ENCODE assay signal across 8 cellular contexts in the genomic region with DNA sequence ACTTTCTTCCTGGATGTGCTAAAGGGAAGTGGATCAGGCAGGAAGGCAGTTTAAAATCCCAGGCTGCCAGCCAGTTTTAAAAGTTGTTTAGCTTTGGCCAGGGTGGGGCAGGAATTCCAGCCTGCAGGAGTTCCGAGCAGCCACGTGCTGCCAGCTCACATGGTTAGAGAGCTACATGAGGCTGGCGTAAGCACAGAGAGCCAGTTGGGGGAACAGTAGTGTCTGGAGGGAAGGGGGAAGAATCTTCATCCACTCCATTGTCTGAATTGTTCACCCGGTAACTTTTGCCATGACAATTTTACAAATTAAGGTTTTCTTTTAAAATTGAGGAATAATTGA. TPM values are rescaled to one million over a fixed set of nuclear protein-coding genes. Genes with fewer than 3 reads are reported as not detected.
DNase-seq lines count a peak whose midpoint lies in the region; ATAC-seq and TF ChIP-seq lines count a peak whose summit lies in the region.

No MANE protein-coding gene starts in this region.

- ATAC-seq in lower lobe of right lung, result peak; percentile 48 to 64
- ATAC-seq in upper lobe of left lung (ENCODE audit: low FRiP score in 2 of 2), result peak; percentile 46 to 65
- ATAC-seq in HG03460 (IDR thresholded peaks at IDR 0.05; ENCODE audit: unreplicated experiment), result no peak

- H3K27ac ChIP-seq in colonic mucosa, result peak overlapping the region; percentile 97
- H3K27ac ChIP-seq in lower lobe of right lung, result peak overlapping the region; percentile 83
- peak overlapping the region; percentile 91 to 98 (median 96) for H3K27ac ChIP-seq in upper lobe of left lung

- 7 to 34% methylated on average over 4 of the region's 4 CpGs for WGBS in upper lobe of left lung, 2 donors

- TF ChIP-seq POLR2A in upper lobe of left lung (IDR thresholded peaks at IDR 0.05), result peak in 2 of 4 donors; percentile 60 to 73

- TF ChIP-seq CTCF in colonic mucosa (IDR thresholded peaks at IDR 0.05), result no peak
- no peak for TF ChIP-seq CTCF in lower lobe of right lung (IDR thresholded peaks at IDR 0.05)
- TF ChIP-seq CTCF in upper lobe of left lung (IDR thresholded peaks at IDR 0.05), result peak in 1 of 6 experiments; percentile 34

- intact Hi-C loops in colonic mucosa (cut with DNase I) (no loop called here), lower lobe of right lung (cut with DNase I) (no loop called here)

- peaks cover 4% of the 10 kb centered on the region for H3K36me3 ChIP-seq in colonic mucosa
- H3K36me3 ChIP-seq in lower lobe of right lung, result peaks cover 29% of the 10 kb centered on the region
- H3K36me3 ChIP-seq in upper lobe of left lung, result peaks cover under 1 to 30% (median 29%) of the 10 kb centered on the region in 4 donors

- no peaks in the 10 kb centered on the region for H3K9me3 ChIP-seq in colonic mucosa
- no peaks in the 10 kb centered on the region for H3K9me3 ChIP-seq in lower lobe of right lung
- H3K9me3 ChIP-seq in upper lobe of left lung, result no peaks in the 10 kb centered on the region

- DNase-seq in DMS 273 treated with DMSO at 0.1 percent for 48 hours (lab: John Stamatoyannopoulos, UW) (peak; percentile 78), NCI-H446 (lab: John Stamatoyannopoulos, UW) (peak; percentile 67 to 86), colonic mucosa (peak; percentile 95), lower lobe of right lung (peak; percentile 85), upper lobe of left lung (peak; percentile 44 to 95), NCI-H524 (lab: John Stamatoyannopoulos, UW) (no peak), Kasumi-1 (lab: John Stamatoyannopoulos, UW) (no peak)

- TF ChIP-seq EP300 in upper lobe of left lung (IDR thresholded peaks at IDR 0.05), result peak; percentile 85 to 99 (median 92)

- peaks cover 34% of the 10 kb centered on the region for H3K4me1 ChIP-seq in colonic mucosa
- peaks cover 90% of the 10 kb centered on the region for H3K4me1 ChIP-seq in lower lobe of right lung
- H3K4me1 ChIP-seq in upper lobe of left lung, result peaks cover 70 to 86% (median 80%) of the 10 kb centered on the region in 4 donors

- H3K27me3 ChIP-seq in colonic mucosa, result no peaks in the 10 kb centered on the region
- H3K27me3 ChIP-seq in lower lobe of right lung (ENCODE audit: low read depth), result no peaks in the 10 kb centered on the region
- no peaks in the 10 kb centered on the region for H3K27me3 ChIP-seq in upper lobe of left lung

- peak overlapping the region in 1 of 2 donors; percentile 78 for H3K9ac ChIP-seq in colonic mucosa (ENCODE audit: low read depth in 2 of 2, low read length in 2 of 2)

- H3K4me3 ChIP-seq in colonic mucosa (no peak overlapping the region), lower lobe of right lung (peak overlapping the region; percentile 41), upper lobe of left lung (peak overlapping the region in 3 of 4 donors; percentile 19 to 42 (median 28))

RNA-seq across cellular contexts. Expression of a gene that starts 12.0 kb away (rescaled TPM):
- total RNA-seq in colonic mucosa, result 10 to 100 TPM; 41.9 to 65.5 TPM
- 97.7 TPM for total RNA-seq in lower lobe of right lung
- 100 to 1,000 TPM in 3 of 6 donors, 10 to 100 TPM in 3; 45.5 to 151 (median 99.1) TPM for total RNA-seq in upper lobe of left lung

RNA-seq across cellular contexts. Expression of a gene that starts 12.2 kb away (rescaled TPM):
- 10 to 100 TPM; 11.7 to 20.2 TPM for total RNA-seq in colonic mucosa
- 11.1 TPM for total RNA-seq in lower lobe of right lung
- 10 to 100 TPM in 5 of 6 donors, 1 to 10 TPM in 1; 9.4 to 20.8 (median 14.7) TPM for total RNA-seq in upper lobe of left lung

RNA-seq across cellular contexts. Expression of a gene that starts 21.6 kb away (rescaled TPM):
- total RNA-seq in colonic mucosa (10 to 100 TPM; 65.6 to 93.3 TPM), lower lobe of right lung (76.2 TPM), upper lobe of left lung (100 to 1,000 TPM in 2 of 6 donors, 10 to 100 TPM in 4; 56.6 to 125 (median 89.7) TPM)

RNA-seq across cellular contexts. Expression of a gene that starts 26.9 kb away (rescaled TPM):
- not detected for total RNA-seq in colonic mucosa
- total RNA-seq in lower lobe of right lung, result 3.9 TPM
- total RNA-seq in upper lobe of left lung, result 10 to 100 TPM in 1 of 6 donors, 1 to 10 TPM in 4, under 1 TPM in 1; 0.34 to 15.1 (median 5.4) TPM

RNA-seq across cellular contexts. Expression of a gene that starts 38.5 kb away (rescaled TPM):
- total RNA-seq in colonic mucosa (10 to 100 TPM; 46.2 to 70.7 TPM), lower lobe of right lung (42.9 TPM), upper lobe of left lung (10 to 100 TPM; 31.0 to 54.5 (median 39.9) TPM)

Comparison
In these comparisons a context has a peak if more than half of its experiments do, and no peak if none do; other contexts are left out.
1. DNase-seq: peak in DMS 273 treated with DMSO at 0.1 percent for 48 hours (single experiment), NCI-H446 (2 of 2), colonic mucosa (single experiment), lower lobe of right lung (single experiment) and upper lobe of left lung (2 of 2); none in NCI-H524 (0 of 2) and Kasumi-1 (0 of 2).
2. Peak in every context shown above with its lines, with median percentiles within 50 percentile points of each other: H3K27ac ChIP-seq.